36 cellular contexts compared by ENCODE assay signal in the genomic region with DNA sequence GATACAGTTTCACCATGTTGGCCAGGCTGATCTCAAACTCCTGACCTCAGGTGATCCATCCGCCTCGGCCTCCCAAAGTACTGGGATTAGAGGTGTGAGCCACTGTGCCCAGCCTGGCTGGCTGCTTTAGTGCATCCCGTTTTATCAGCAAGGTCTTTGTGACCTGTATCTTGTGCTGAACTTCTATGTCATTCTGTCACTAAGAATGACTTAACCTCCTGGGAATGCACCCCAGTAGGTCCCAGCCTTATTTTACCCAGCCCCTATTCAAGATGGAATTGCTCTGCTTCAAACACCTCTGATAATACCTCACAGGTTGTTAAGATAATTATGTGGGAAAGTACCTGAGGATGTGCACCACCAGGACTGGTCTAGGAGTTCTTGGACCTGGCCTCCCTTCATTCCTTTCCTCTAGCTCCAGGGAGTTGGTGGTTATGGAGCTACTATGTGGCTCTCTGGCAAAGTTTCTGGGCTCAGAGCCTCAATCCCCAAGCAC. TPM values are rescaled to one million over a fixed set of nuclear protein-coding genes. Genes with fewer than 3 reads are reported as not detected.
"Had no signal": no experiment of that assay in that cellular context is flagged by ENCODE, and none has a peak within 500 bp of the region (broad histone marks: within the 10 kb centered on the region; RNA-seq: fewer than 3 reads in every experiment).

No MANE protein-coding gene starts in this region.

- H3K27me3 Mint-ChIP-seq: activated CD8-positive, alpha-beta memory T cell treated with anti-CD3 and anti-CD28 coated beads, Interleukin-2, amount 10 ng/mL, durations not matched to agents 7 days and 5 days; activated naive CD8-positive, alpha-beta T cell; activated T-cell treated with anti-CD3 and anti-CD28 coated beads, Interleukin-2, amount 50 U/mL, for 24 hours had no signal

- DNase-seq: activated B cell treated with CpG ODN at 0.5 μM for 24 hours; activated CD4-positive, alpha-beta T cell treated with anti-CD3 and anti-CD28 coated beads for 48 hours; activated CD4-positive, alpha-beta T cell treated with anti-CD3 and anti-CD28 coated beads, Interleukin-2, amount 50 U/mL, for 1 hour; activated CD4-positive, alpha-beta T cell treated with anti-CD3 and anti-CD28 coated beads, Interleukin-2, amount 50 U/mL, for 48 hours; activated CD8-positive, alpha-beta memory T cell treated with anti-CD3 and anti-CD28 coated beads, Interleukin-2, amount 10 ng/mL, durations not matched to agents 7 days and 5 days; activated CD8-positive, alpha-beta memory T cell treated with anti-CD3 and anti-CD28 coated beads, Interleukin-2, amount 50 U/mL, for 4 hours; activated CD8-positive, alpha-beta T cell treated with anti-CD3 and anti-CD28 coated beads, Interleukin-2, amount 10 ng/mL, durations not matched to agents 7 days and 5 days; activated effector memory CD4-positive, alpha-beta T cell treated with Interleukin-2 at 50 U/mL for 16 hours; activated gamma-delta T cell treated with Interleukin-2 at 50 U/mL for 16 hours; activated naive CD4-positive, alpha-beta T cell treated with anti-CD3 and anti-CD28 coated beads, Interleukin-2, amount 50 U/mL, for 16 hours; activated naive CD4-positive, alpha-beta T cell treated with Interleukin-2 at 50 U/mL for 16 hours; activated T-cell treated with anti-CD3 and anti-CD28 coated beads for 4 hours; activated T-cell treated with anti-CD3 and anti-CD28 coated beads, Interleukin-2, amount 50 U/mL, for 24 hours; activated T-cell treated with anti-CD3 and anti-CD28 coated beads, Interleukin-2, amount 50 U/mL, for 72 hours; amygdala; aorta; body of pancreas; caudate nucleus; cortex of kidney; dermis blood vessel endothelial cell; effector CD4-positive, alpha-beta T cell; effector memory CD8-positive, alpha-beta T cell; esophagus squamous epithelium; foreskin melanocyte; T-helper 1 cell; T-helper 17 cell; T1000; WERI-Rb-1 had no signal

- H3K4me1 Mint-ChIP-seq: activated B cell treated with CpG ODN at 0.5 μM for 24 hours had no signal

- H3K27ac Mint-ChIP-seq: activated B cell treated with CpG ODN at 0.5 μM for 24 hours; activated CD8-positive, alpha-beta T cell treated with anti-CD3 and anti-CD28 coated beads, Interleukin-2, amount 10 ng/mL, durations not matched to agents 7 days and 5 days; activated naive CD8-positive, alpha-beta T cell; effector memory CD8-positive, alpha-beta T cell; T-helper 17 cell had no signal

- H3K9me3 Mint-ChIP-seq: activated B cell treated with CpG ODN at 0.5 μM for 24 hours; effector memory CD8-positive, alpha-beta T cell had no signal

- H3K4me3 Mint-ChIP-seq: activated B cell treated with CpG ODN at 0.5 μM for 24 hours; activated CD8-positive, alpha-beta memory T cell treated with anti-CD3 and anti-CD28 coated beads, Interleukin-2, amount 10 ng/mL, durations not matched to agents 7 days and 5 days; activated CD8-positive, alpha-beta T cell treated with anti-CD3 and anti-CD28 coated beads, Interleukin-2, amount 10 ng/mL, durations not matched to agents 7 days and 5 days; activated naive CD8-positive, alpha-beta T cell; activated T-cell treated with anti-CD3 and anti-CD28 coated beads, Interleukin-2, amount 50 U/mL, for 24 hours; effector memory CD8-positive, alpha-beta T cell; T-helper 17 cell; T-helper 2 cell treated with Interferon-gamma antibody and Interleukin-4, amounts not matched to agents 5 μg/mL and 100 μg/mL, for 36 hours had no signal

- H3K4me3 ChIP-seq: body of pancreas, esophagus squamous epithelium had no signal

- H3K27me3 ChIP-seq: body of pancreas had no signal

- ATAC-seq: activated CD4-positive, CD25-positive, alpha-beta regulatory T cell treated with anti-CD3 and anti-CD28 coated beads, Interleukin-2, amount 50 U/mL, for 24 hours; activated CD8-positive, alpha-beta memory T cell treated with anti-CD3 and anti-CD28 coated beads, Interleukin-2, amount 10 ng/mL, durations not matched to agents 7 days and 5 days; activated CD8-positive, alpha-beta T cell treated with anti-CD3 and anti-CD28 coated beads, Interleukin-2, amount 10 ng/mL, durations not matched to agents 7 days and 5 days; activated T-cell treated with anti-CD3 and anti-CD28 coated beads, Interleukin-2, amount 50 U/mL, for 72 hours; body of pancreas; effector memory CD8-positive, alpha-beta T cell; T-helper 17 cell had no signal

- H3K36me3 ChIP-seq: esophagus squamous epithelium, WERI-Rb-1 had no signal

- H3K9me3 ChIP-seq: body of pancreas, esophagus squamous epithelium had no signal

- H3K27ac ChIP-seq: body of pancreas, epithelial cell of prostate, esophagus squamous epithelium, WERI-Rb-1 had no signal

- H3K4me1 ChIP-seq: esophagus squamous epithelium had no signal

RNA-seq across cellular contexts. Expression of a gene that starts 26.1 kb away (rescaled TPM):
- total RNA-seq: activated CD8-positive, alpha-beta T cell treated with anti-CD3 and anti-CD28 coated beads, Interleukin-2, amount 10 ng/mL, durations not matched to agents 7 days and 5 days; dermis blood vessel endothelial cell; endothelial cell of umbilical vein; fibroblast of lung; fibroblast of villous mesenchyme; T-helper 17 cell had no signal
- polyA plus RNA-seq: fibroblast of lung had no signal

RNA-seq across cellular contexts. Expression of a gene that starts 31.4 kb away (rescaled TPM):
- total RNA-seq: activated B cell treated with CpG ODN at 0.5 μM for 24 hours, aorta, chondrocyte, endothelial cell of umbilical vein, fibroblast of lung, T-helper 17 cell had no signal

RNA-seq across cellular contexts. Expression of a gene that starts 53.2 kb away (rescaled TPM):
- polyA plus RNA-seq: fibroblast of lung had no signal
